8 cellular contexts compared by ENCODE assay signal in genomic region chr20:59515013-59515905, GRCh38.
DNase-seq lines count a peak whose midpoint lies in the region; TF ChIP-seq lines count a peak whose summit lies in the region.

No MANE protein-coding gene starts in this region.

- POLR2A ChIA-PET in A673 (lab: Charles Lee; ENCODE audit: low non-redundant PET): no interaction called here

- no peaks in the 10 kb centered on the region for H3K36me3 Mint-ChIP-seq in immature natural killer cell

- TF ChIP-seq POLR2A in breast epithelium (IDR thresholded peaks at IDR 0.05): no peak

- H3K27ac Mint-ChIP-seq in immature natural killer cell: no peak overlapping the region

- peaks cover 12 to 25% (median 14%) of the 10 kb centered on the region in 3 donors for H3K27me3 Mint-ChIP-seq in immature natural killer cell (ENCODE audit: low read depth in 3 of 3)

- TF ChIP-seq CTCF in A673 (conservative IDR thresholded peaks at IDR 0.05; ENCODE audit: low read depth, low read length) (peak; percentile 90), GM12875 (IDR thresholded peaks at IDR 0.05; ENCODE audit: borderline replicate concordance, insufficient read depth, low read depth, low read length) (peak; percentile 39; the same call in 1 of the 2 replicates), breast epithelium (IDR thresholded peaks at IDR 0.05) (peak; percentile 30 to 78 (median 74))

- BruUV-seq in A673 (replicated peaks; lab: Mats Ljungman, UMichigan): no TSS peak

- no peak overlapping the region for H3K27ac ChIP-seq in A673 (ENCODE audit: low read depth, low read length, poor library complexity, severe bottlenecking)
- no peak overlapping the region for H3K27ac ChIP-seq in breast epithelium

- H3K4me1 Mint-ChIP-seq in immature natural killer cell: no peaks in the 10 kb centered on the region

- H3K4me3 Mint-ChIP-seq in immature natural killer cell: no peak overlapping the region

- H3K36me3 ChIP-seq in A673 (ENCODE audit: insufficient read depth, low read length, poor library complexity, severe bottlenecking): no peaks in the 10 kb centered on the region
- no peaks in the 10 kb centered on the region for H3K36me3 ChIP-seq in breast epithelium

- H3K9me3 Mint-ChIP-seq in immature natural killer cell: no peaks in the 10 kb centered on the region

- no peak overlapping the region for H3K4me3 ChIP-seq in A673 (ENCODE audit: low read depth, low read length, poor library complexity, severe bottlenecking)
- H3K4me3 ChIP-seq in GM12875 (ENCODE audit: low read depth, low read length): no peak overlapping the region
- H3K4me3 ChIP-seq in breast epithelium: no peak overlapping the region

- H3K4me1 ChIP-seq in A673 (ENCODE audit: insufficient read depth, low read length, poor library complexity, severe bottlenecking): no peaks in the 10 kb centered on the region
- no peaks in the 10 kb centered on the region for H3K4me1 ChIP-seq in breast epithelium

- CTCF ChIA-PET in A673 (lab: Charles Lee): interaction anchor here (0.6 to 0.7 kb wide), 3 partner anchors 11 to 392 kb away, joined by 3 read pairs; no protein-coding TSS in a partner anchor

- DNase-seq in A673 (ENCODE audit: low spot score) (peak; percentile 86), NCI-H226 (peak; percentile 6), breast epithelium (ENCODE audit: low spot score in 2 of 2) (peak; percentile 27 to 70), inferior parietal cortex (ENCODE audit: extremely low spot score) (peak; percentile 82), KG1 (lab: John Stamatoyannopoulos, UW) (no peak), immature natural killer cell (no peak)
- peak; percentile 59 for DNase-seq in stimulated activated CD8-positive, alpha-beta memory T cell treated with anti-CD3 and anti-CD28 coated beads, Interleukin-4, amount 100 ng/mL, for 48 hours

- H3K9me3 ChIP-seq in A673 (ENCODE audit: low read depth, low read length, poor library complexity, severe bottlenecking): no peaks in the 10 kb centered on the region
- no peaks in the 10 kb centered on the region for H3K9me3 ChIP-seq in breast epithelium

- intact Hi-C loops in A673 (cut with micrococcal nuclease; ENCODE audit: unreplicated experiment) (loop anchor here (1.0 to 5.0 kb wide), 2 partner anchors 10 to 232 kb away; no protein-coding TSS in a partner anchor), breast epithelium (cut with DNase I; ENCODE audit: low total_unique reads) (no loop called here)

- H3K27me3 ChIP-seq in A673 (replicated peaks; ENCODE audit: insufficient read depth, low read depth, low read length, poor library complexity) (peaks cover 51% of the 10 kb centered on the region), breast epithelium (peaks cover 0 to 42% of the 10 kb centered on the region in 2 donors)

Comparison
In these comparisons a context has a peak if more than half of its experiments do, and no peak if none do; other contexts are left out.
1. DNase-seq: peak in A673 (single experiment), NCI-H226 (single experiment), breast epithelium (2 of 2), inferior parietal cortex (single experiment) and stimulated activated CD8-positive, alpha-beta memory T cell treated with anti-CD3 and anti-CD28 coated beads, Interleukin-4, amount 100 ng/mL, for 48 hours (single experiment); none in KG1 (single experiment) and immature natural killer cell (0 of 3).
2. CTCF ChIP-seq: peak in every context shown above with its lines; median percentile 90 in A673; 74 in breast epithelium; 39 in GM12875.